ENCODE assay signal across 31 cellular contexts in genomic region chr17:44770526-44770925, GRCh38. TPM values are rescaled to one million over a fixed set of nuclear protein-coding genes. Genes with fewer than 3 reads are reported as not detected.
"Had no signal": no experiment of that assay in that cellular context is flagged by ENCODE, and none has a peak within 500 bp of the region (broad histone marks: within the 10 kb centered on the region; RNA-seq: fewer than 3 reads in every experiment).

No MANE protein-coding gene starts in this region.

- H3K36me3 Mint-ChIP-seq: mesothelial cell of epicardium; naive B cell; natural killer cell treated with Interleukin-12 subunit alpha and Interleukin-12 subunit beta and Interleukin-15 and Interleukin-18, amount 100 ng/mL, for 72 hours; stimulated activated effector memory CD8-positive, alpha-beta T cell treated with anti-CD3 and anti-CD28 coated beads, Interleukin-12 subunit alpha, Interleukin-12 subunit beta, amount 100 ng/mL, for 72 hours; type B pancreatic cell had no signal

- H3K27ac Mint-ChIP-seq: endodermal cell; mesothelial cell of epicardium; naive B cell; natural killer cell treated with Interleukin-12 subunit alpha and Interleukin-12 subunit beta and Interleukin-15 and Interleukin-18, amount 100 ng/mL, for 72 hours; stimulated activated effector memory CD8-positive, alpha-beta T cell treated with anti-CD3 and anti-CD28 coated beads, Interleukin-12 subunit alpha, Interleukin-12 subunit beta, amount 100 ng/mL, for 72 hours; type B pancreatic cell had no signal

- H3K4me3 ChIP-seq: dorsolateral prefrontal cortex, gastroesophageal sphincter, heart left ventricle, hepatocyte, mucosa of descending colon, prostate gland, right atrium auricular region, smooth muscle cell, testis, tibial artery had no signal

- ATAC-seq: esophagus mucosa; gastroesophageal sphincter; heart left ventricle; left lobe of liver; mucosa of descending colon; natural killer cell treated with Interleukin-12 subunit alpha and Interleukin-12 subunit beta and Interleukin-15 and Interleukin-18, amount 100 ng/mL, for 72 hours; sciatic nerve; stimulated activated effector memory CD8-positive, alpha-beta T cell treated with anti-CD3 and anti-CD28 coated beads, Interleukin-12 subunit alpha, Interleukin-12 subunit beta, amount 100 ng/mL, for 72 hours; stimulated activated naive CD8-positive, alpha-beta T cell treated with anti-CD3 and anti-CD28 coated beads, Interleukin-15, Interleukin-2, amounts not matched to agents 100 U/mL and 50 U/mL, for 24 hours had no signal

- H3K4me3 Mint-ChIP-seq: endodermal cell; mesothelial cell of epicardium; naive B cell; natural killer cell treated with Interleukin-12 subunit alpha and Interleukin-12 subunit beta and Interleukin-15 and Interleukin-18, amount 100 ng/mL, for 72 hours; neural crest cell; stimulated activated effector memory CD8-positive, alpha-beta T cell treated with anti-CD3 and anti-CD28 coated beads, Interleukin-12 subunit alpha, Interleukin-12 subunit beta, amount 100 ng/mL, for 72 hours; type B pancreatic cell had no signal

- H3K27me3 Mint-ChIP-seq: type B pancreatic cell had no signal

- H3K9me3 ChIP-seq: gastroesophageal sphincter, heart left ventricle, mucosa of descending colon, neutrophil, prostate gland, right atrium auricular region, testis, tibial artery had no signal

- H3K27ac ChIP-seq: epithelial cell of prostate, gastroesophageal sphincter, heart left ventricle, hepatocyte, neutrophil, parathyroid adenoma, prostate gland, right atrium auricular region, testis, tibial artery had no signal

- H3K27me3 ChIP-seq: dorsolateral prefrontal cortex, heart left ventricle, hepatocyte, right atrium auricular region, testis had no signal

- DNase-seq: dorsolateral prefrontal cortex; effector CD4-positive, alpha-beta T cell; endodermal cell; foreskin fibroblast; kidney; mucosa of descending colon; naive B cell; stimulated activated CD4-positive, alpha-beta T cell treated with anti-CD3 and anti-CD28 coated beads, Interleukin-12 subunit alpha, Interleukin-12 subunit beta, amount 100 ng/mL, for 4 hours; stimulated activated CD4-positive, alpha-beta T cell treated with anti-CD3 and anti-CD28 coated beads, Interleukin-1b, Interleukin-23, amount 100 ng/mL, for 48 hours; stimulated activated CD4-positive, alpha-beta T cell treated with anti-CD3 and anti-CD28 coated beads, Interleukin-4, amount 100 ng/mL, for 24 hours; stimulated activated naive CD8-positive, alpha-beta T cell treated with anti-CD3 and anti-CD28 coated beads, Interleukin-15, Interleukin-2, amounts not matched to agents 100 U/mL and 50 U/mL, for 24 hours; testis; tibial artery had no signal

- H3K36me3 ChIP-seq: gastroesophageal sphincter, heart left ventricle, neutrophil, prostate gland, right atrium auricular region, tibial artery had no signal

- FAIRE-seq: colon, kidney had no signal

- H3K9me3 Mint-ChIP-seq: endodermal cell; mesothelial cell of epicardium; naive B cell; natural killer cell treated with Interleukin-12 subunit alpha and Interleukin-12 subunit beta and Interleukin-15 and Interleukin-18, amount 100 ng/mL, for 72 hours; neural crest cell; stimulated activated effector memory CD8-positive, alpha-beta T cell treated with anti-CD3 and anti-CD28 coated beads, Interleukin-12 subunit alpha, Interleukin-12 subunit beta, amount 100 ng/mL, for 72 hours; type B pancreatic cell had no signal

RNA-seq across cellular contexts. Expression of gene ADAM11, which starts 11.7 kb away (rescaled TPM):
- total RNA-seq: smooth muscle cell had no signal
